1 cellular context compared by ENCODE assay signal in the genomic region with DNA sequence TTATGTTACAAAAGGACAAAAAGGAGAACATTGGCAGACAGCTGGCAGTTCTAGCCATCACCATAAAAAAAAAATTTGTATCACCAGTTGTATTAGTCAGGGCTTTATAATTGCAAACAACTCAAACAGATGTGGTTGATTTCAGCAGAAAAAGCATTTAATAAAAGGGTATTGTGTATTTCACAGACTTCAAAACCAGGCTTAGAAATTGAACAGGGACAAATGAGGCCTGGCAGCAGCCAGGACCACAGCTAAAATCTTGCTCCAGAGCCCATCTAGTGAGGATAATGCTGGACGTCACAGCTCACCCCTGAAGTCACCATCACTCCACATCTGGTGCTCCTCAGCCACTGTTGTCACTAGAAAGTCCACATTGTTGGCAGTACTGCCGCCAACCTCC.
TF ChIP-seq lines count a peak whose summit lies in the region.

No MANE protein-coding gene starts in this region.

TF ChIP-seq in IMR-90, 13 proteins besides CTCF, POLR2A, EP300 and RAD21 (continued from another document):
- TF ChIP-seq FOS (IDR thresholded peaks at IDR 0.05; ENCODE audit: low read depth, low read length) = no peak
- no peak for TF ChIP-seq CEBPB (IDR thresholded peaks at IDR 0.05; ENCODE audit: low read depth, low read length)
- TF ChIP-seq NFE2L2 (IDR thresholded peaks at IDR 0.05; ENCODE audit: low read depth, low read length) = no peak
- TF ChIP-seq USF2 (IDR thresholded peaks at IDR 0.05; ENCODE audit: low read depth, low read length) = no peak
- no peak for TF ChIP-seq CHD1 (IDR thresholded peaks at IDR 0.05; ENCODE audit: low read depth, low read length)
- TF ChIP-seq RFX5 (IDR thresholded peaks at IDR 0.05; ENCODE audit: low read depth, low read length) = no peak
- TF ChIP-seq, protein P1, sequence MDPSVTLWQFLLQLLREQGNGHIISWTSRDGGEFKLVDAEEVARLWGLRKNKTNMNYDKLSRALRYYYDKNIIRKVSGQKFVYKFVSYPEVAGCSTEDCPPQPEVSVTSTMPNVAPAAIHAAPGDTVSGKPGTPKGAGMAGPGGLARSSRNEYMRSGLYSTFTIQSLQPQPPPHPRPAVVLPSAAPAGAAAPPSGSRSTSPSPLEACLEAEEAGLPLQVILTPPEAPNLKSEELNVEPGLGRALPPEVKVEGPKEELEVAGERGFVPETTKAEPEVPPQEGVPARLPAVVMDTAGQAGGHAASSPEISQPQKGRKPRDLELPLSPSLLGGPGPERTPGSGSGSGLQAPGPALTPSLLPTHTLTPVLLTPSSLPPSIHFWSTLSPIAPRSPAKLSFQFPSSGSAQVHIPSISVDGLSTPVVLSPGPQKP (IDR thresholded peaks at IDR 0.05; ENCODE audit: borderline replicate concordance, low read depth, low read length) = no peak
